ENCODE assay signal across 10 cellular contexts in the genomic region with DNA sequence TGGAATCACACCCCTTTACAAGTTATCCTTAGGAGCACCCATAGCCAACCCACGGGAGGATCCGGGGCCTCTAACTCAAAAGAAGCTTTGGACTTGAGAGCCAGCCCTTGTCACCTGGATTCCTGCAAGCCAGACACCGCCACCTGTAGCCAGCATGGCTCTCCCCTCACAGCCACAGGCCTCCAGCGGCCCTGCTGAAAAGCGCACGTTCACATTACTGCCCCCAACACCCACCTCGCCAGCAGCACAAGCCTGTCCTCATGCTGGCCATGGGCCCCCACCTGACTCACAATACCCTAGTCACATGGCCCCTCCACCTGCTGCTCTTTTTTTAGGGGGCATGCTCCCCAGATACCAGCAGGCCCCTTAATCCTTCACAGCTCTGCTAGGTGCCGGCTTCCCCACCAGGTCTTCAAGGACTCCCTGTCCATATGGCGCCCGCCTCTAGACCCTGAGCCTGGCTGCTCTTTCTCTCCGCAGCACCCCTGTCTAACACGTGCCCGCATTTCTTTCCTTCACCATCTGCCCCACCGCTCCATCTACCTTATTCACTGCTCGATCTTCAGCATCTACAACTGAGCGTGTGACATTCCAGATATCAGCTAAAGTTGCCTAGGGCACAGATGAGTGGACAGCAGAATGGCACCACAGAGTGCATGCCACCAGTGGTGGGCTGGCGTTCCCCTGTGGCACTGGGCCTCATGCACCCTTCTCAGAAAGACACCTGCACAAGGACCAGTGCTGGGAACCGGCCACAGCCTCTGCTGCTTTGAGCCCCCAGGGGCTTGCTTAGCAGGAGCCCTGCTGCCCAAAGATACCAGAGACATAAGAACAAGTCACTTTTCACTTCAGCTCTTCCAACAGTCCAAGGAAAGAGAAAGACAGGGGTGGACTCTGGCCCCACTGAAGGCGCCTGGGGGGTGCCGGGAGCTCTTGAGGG. TPM values are rescaled to one million over a fixed set of nuclear protein-coding genes. Genes with fewer than 3 reads are reported as not detected.
DNase-seq lines count a peak whose midpoint lies in the region; ATAC-seq and FAIRE-seq lines count a peak whose summit lies in the region.
"Had no signal": no experiment of that assay in that cellular context is flagged by ENCODE, and none has a peak within 500 bp of the region (broad histone marks: within the 10 kb centered on the region; RNA-seq: fewer than 3 reads in every experiment).

No MANE protein-coding gene starts in this region.

- ATAC-seq in GM18907 (IDR thresholded peaks at IDR 0.05; ENCODE audit: unreplicated experiment), result peak; percentile 1
- no peak for ATAC-seq in memory B cell (ENCODE audit: low read depth)
- ATAC-seq in HG03196 (IDR thresholded peaks at IDR 0.05; ENCODE audit: unreplicated experiment), result no peak

- H3K4me1 Mint-ChIP-seq in activated CD4-positive, alpha-beta memory T cell treated with anti-CD3 and anti-CD28 coated beads for 36 hours (ENCODE audit: low read depth), result peaks cover 53% of the 10 kb centered on the region
- H3K4me1 Mint-ChIP-seq in memory B cell, result peaks cover 26% of the 10 kb centered on the region

- H3K79me2 ChIP-seq in ACC112 (ENCODE audit: control insufficient read depth, insufficient read depth, low read length, unreplicated experiment), result peaks cover 83% of the 10 kb centered on the region

- no peak for FAIRE-seq in HTR-8/SVneo (lab: Jason Lieb, UNC)
- FAIRE-seq: G401.6 had no signal

- peak overlapping the region; percentile 39 for H2AFZ ChIP-seq in ACC112 (ENCODE audit: low read length, unreplicated experiment)

- no peaks in the 10 kb centered on the region for H3K27me3 ChIP-seq in ACC112 (ENCODE audit: insufficient read depth, low read length)

- peaks cover 18% of the 10 kb centered on the region for H3K36me3 Mint-ChIP-seq in activated CD4-positive, alpha-beta memory T cell treated with anti-CD3 and anti-CD28 coated beads for 36 hours
- no peaks in the 10 kb centered on the region for H3K36me3 Mint-ChIP-seq in memory B cell

- intact Hi-C loops in activated CD4-positive, alpha-beta memory T cell treated with anti-CD3 and anti-CD28 coated beads for 36 hours (cut with micrococcal nuclease), result no loop called here

- CTCF ChIA-PET in activated CD4-positive, alpha-beta memory T cell treated with anti-CD3 and anti-CD28 coated beads for 36 hours (lab: Charles Lee), result interaction anchor here (0.8 to 5.0 kb wide), 6 partner anchors 13 to 61 kb away, joined by 3 to 64 read pairs (median 5); no protein-coding TSS in a partner anchor

- no peak for DNase-seq in activated CD4-positive, alpha-beta memory T cell treated with anti-CD3 and anti-CD28 coated beads for 36 hours
- DNase-seq in memory B cell (ENCODE audit: low spot score in 2 of 2), result no peak
- no peak for DNase-seq in HTR-8/SVneo (ENCODE audit: insufficient read length, low spot score)
- no peak for DNase-seq in NCI-H446 (lab: John Stamatoyannopoulos, UW)
- DNase-seq in AG08396 (ENCODE audit: low spot score), result no peak
- DNase-seq: cerebellar nuclear complex had no signal

- H3K27ac Mint-ChIP-seq in activated CD4-positive, alpha-beta memory T cell treated with anti-CD3 and anti-CD28 coated beads for 36 hours, result peak overlapping the region; percentile 93
- peak overlapping the region; percentile 97 for H3K27ac Mint-ChIP-seq in memory B cell

- no peaks in the 10 kb centered on the region; the same call in 1 of the 2 replicates for H3K36me3 ChIP-seq in ACC112 (ENCODE audit: insufficient read depth, low read length)

- no peaks in the 10 kb centered on the region for H3K9me3 Mint-ChIP-seq in activated CD4-positive, alpha-beta memory T cell treated with anti-CD3 and anti-CD28 coated beads for 36 hours
- H3K9me3 Mint-ChIP-seq in memory B cell, result no peaks in the 10 kb centered on the region

- POLR2A ChIA-PET in activated CD4-positive, alpha-beta memory T cell treated with anti-CD3 and anti-CD28 coated beads for 36 hours (lab: Charles Lee), result interaction anchor here (1.1 to 1.9 kb wide), 4 partner anchors 41 to 62 kb away, joined by 4 to 9 read pairs (median 6); a partner anchor contains a TSS

- peaks cover 20% of the 10 kb centered on the region for H3K4me1 ChIP-seq in ACC112 (ENCODE audit: control insufficient read depth, insufficient read depth, low read length, unreplicated experiment)

- no peak overlapping the region for H3K4me3 ChIP-seq in ACC112 (ENCODE audit: low read depth, low read length)

- peak overlapping the region; percentile 40 for H3K4me3 Mint-ChIP-seq in activated CD4-positive, alpha-beta memory T cell treated with anti-CD3 and anti-CD28 coated beads for 36 hours
- H3K4me3 Mint-ChIP-seq in memory B cell, result peak overlapping the region; percentile 37

- peak overlapping the region; percentile 65 for H3K27ac ChIP-seq in ACC112 (ENCODE audit: low read depth, low read length)

- H3K27me3 Mint-ChIP-seq in activated CD4-positive, alpha-beta memory T cell treated with anti-CD3 and anti-CD28 coated beads for 36 hours, result no peaks in the 10 kb centered on the region
- no peaks in the 10 kb centered on the region for H3K27me3 Mint-ChIP-seq in memory B cell

RNA-seq across cellular contexts. Expression of a gene that starts 6.6 kb away (rescaled TPM):
- total RNA-seq in activated CD4-positive, alpha-beta memory T cell treated with anti-CD3 and anti-CD28 coated beads for 36 hours, result 10 to 100 TPM; 94.7 to 97.5 TPM

RNA-seq across cellular contexts. Expression of a gene that starts 58.5 kb away (rescaled TPM):
- 100 to 1,000 TPM; 261 to 263 TPM for total RNA-seq in activated CD4-positive, alpha-beta memory T cell treated with anti-CD3 and anti-CD28 coated beads for 36 hours
